1 cellular context compared by ENCODE assay signal in the genomic region with DNA sequence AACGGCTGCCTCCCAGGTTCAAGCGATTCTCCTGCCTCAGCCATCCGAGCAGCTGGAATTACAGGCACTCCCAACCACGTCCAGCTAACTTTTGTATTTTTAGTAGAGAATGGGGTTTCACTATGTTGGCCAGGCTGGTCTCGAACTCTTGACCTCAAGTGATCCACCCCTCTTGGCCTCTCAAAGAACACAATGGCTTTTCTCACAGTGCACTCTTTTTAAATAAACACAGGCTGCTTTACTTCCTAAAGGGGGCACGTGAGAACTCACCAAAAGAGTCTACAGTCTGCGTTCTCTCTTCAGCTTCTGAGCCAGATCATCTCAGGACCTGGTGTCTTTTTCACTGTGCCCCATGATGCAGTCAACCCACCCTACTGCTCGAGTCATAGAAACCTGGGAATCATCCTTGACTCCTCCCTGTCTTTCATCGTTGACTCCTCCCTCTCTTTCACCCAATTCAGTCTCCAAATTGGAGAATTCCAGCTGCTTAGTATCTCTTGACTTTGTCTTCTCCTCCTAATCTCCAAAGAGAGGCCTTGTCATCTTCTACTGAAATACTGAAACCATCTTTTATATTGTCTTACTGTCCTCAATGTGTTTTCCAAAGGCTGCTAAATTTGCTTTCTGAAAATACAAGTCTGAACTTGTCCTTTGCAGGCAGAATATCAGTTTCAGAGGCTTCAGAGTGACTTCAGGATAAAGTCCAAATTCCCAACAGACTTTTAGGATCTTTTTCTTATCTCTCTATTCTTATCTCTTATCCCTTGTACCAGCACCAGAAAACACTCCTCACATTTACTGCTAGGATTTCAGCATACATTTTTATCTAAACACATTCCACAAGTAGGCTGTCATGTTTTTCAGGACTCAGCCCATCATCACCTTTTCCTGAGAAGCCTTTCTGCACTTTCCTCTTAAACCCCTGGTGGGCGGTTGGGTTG.
A peak's percentile ranks its signal among the peaks of the same experiment; 100 is the strongest.
TF ChIP-seq lines count a peak whose summit lies in the region.

No MANE protein-coding gene starts in this region.

TF ChIP-seq in HepG2, 621 proteins besides CTCF, POLR2A, EP300 and RAD21 (continued from another document and continues in another):
- TF ChIP-seq, protein P1, sequence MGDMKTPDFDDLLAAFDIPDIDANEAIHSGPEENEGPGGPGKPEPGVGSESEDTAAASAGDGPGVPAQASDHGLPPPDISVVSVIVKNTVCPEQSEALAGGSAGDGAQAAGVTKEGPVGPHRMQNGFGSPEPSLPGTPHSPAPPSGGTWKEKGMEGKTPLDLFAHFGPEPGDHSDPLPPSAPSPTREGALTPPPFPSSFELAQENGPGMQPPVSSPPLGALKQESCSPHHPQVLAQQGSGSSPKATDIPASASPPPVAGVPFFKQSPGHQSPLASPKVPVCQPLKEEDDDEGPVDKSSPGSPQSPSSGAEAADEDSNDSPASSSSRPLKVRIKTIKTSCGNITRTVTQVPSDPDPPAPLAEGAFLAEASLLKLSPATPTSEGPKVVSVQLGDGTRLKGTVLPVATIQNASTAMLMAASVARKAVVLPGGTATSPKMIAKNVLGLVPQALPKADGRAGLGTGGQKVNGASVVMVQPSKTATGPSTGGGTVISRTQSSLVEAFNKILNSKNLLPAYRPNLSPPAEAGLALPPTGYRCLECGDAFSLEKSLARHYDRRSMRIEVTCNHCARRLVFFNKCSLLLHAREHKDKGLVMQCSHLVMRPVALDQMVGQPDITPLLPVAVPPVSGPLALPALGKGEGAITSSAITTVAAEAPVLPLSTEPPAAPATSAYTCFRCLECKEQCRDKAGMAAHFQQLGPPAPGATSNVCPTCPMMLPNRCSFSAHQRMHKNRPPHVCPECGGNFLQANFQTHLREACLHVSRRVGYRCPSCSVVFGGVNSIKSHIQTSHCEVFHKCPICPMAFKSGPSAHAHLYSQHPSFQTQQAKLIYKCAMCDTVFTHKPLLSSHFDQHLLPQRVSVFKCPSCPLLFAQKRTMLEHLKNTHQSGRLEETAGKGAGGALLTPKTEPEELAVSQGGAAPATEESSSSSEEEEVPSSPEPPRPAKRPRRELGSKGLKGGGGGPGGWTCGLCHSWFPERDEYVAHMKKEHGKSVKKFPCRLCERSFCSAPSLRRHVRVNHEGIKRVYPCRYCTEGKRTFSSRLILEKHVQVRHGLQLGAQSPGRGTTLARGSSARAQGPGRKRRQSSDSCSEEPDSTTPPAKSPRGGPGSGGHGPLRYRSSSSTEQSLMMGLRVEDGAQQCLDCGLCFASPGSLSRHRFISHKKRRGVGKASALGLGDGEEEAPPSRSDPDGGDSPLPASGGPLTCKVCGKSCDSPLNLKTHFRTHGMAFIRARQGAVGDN (CRISPR knock-in tag; IDR thresholded peaks at IDR 0.05): peak; percentile 25; the same call in 1 of the 2 replicates
- no peak for TF ChIP-seq CC2D1A (CRISPR knock-in tag; IDR thresholded peaks at IDR 0.05)
- no peak for TF ChIP-seq ZNF747 (CRISPR knock-in tag; IDR thresholded peaks at IDR 0.05; ENCODE audit: borderline replicate concordance)
- no peak for TF ChIP-seq NFYB (CRISPR knock-in tag; IDR thresholded peaks at IDR 0.05)
- no peak for TF ChIP-seq TBL1XR1 (IDR thresholded peaks at IDR 0.05; ENCODE audit: borderline replicate concordance, low read length, partially characterized antibody)
- TF ChIP-seq U2AF1 (optimal IDR thresholded peaks at IDR 0.05; ENCODE audit: low read depth, low read length): no peak
- TF ChIP-seq ARID2 (CRISPR knock-in tag; IDR thresholded peaks at IDR 0.05; ENCODE audit: borderline replicate concordance): no peak
- no peak for TF ChIP-seq CEBPG (CRISPR knock-in tag; IDR thresholded peaks at IDR 0.05)
- no peak for TF ChIP-seq ZKSCAN5 (CRISPR knock-in tag; IDR thresholded peaks at IDR 0.05)
- no peak for TF ChIP-seq ZNF225 (CRISPR knock-in tag; IDR thresholded peaks at IDR 0.05)
- no peak for TF ChIP-seq PHB2 (IDR thresholded peaks at IDR 0.05; ENCODE audit: partially characterized antibody)
- no peak for TF ChIP-seq ZNF484 (CRISPR knock-in tag; IDR thresholded peaks at IDR 0.05; ENCODE audit: borderline replicate concordance, low read depth)
- TF ChIP-seq ZUFSP (CRISPR knock-in tag; IDR thresholded peaks at IDR 0.05; ENCODE audit: borderline replicate concordance): no peak
- no peak for TF ChIP-seq SMAD1 (CRISPR knock-in tag; IDR thresholded peaks at IDR 0.05; ENCODE audit: borderline replicate concordance, low read depth)
- no peak for TF ChIP-seq ZEB1 (IDR thresholded peaks at IDR 0.05; ENCODE audit: insufficient replicate concordance, low read depth)
- TF ChIP-seq, protein P2, sequence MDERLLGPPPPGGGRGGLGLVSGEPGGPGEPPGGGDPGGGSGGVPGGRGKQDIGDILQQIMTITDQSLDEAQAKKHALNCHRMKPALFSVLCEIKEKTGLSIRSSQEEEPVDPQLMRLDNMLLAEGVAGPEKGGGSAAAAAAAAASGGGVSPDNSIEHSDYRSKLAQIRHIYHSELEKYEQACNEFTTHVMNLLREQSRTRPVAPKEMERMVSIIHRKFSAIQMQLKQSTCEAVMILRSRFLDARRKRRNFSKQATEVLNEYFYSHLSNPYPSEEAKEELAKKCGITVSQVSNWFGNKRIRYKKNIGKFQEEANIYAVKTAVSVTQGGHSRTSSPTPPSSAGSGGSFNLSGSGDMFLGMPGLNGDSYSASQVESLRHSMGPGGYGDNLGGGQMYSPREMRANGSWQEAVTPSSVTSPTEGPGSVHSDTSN (CRISPR knock-in tag; IDR thresholded peaks at IDR 0.05): no peak
- TF ChIP-seq, protein P3, sequence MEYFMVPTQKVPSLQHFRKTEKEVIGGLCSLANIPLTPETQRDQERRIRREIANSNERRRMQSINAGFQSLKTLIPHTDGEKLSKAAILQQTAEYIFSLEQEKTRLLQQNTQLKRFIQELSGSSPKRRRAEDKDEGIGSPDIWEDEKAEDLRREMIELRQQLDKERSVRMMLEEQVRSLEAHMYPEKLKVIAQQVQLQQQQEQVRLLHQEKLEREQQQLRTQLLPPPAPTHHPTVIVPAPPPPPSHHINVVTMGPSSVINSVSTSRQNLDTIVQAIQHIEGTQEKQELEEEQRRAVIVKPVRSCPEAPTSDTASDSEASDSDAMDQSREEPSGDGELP (IDR thresholded peaks at IDR 0.05; ENCODE audit: borderline replicate concordance, low read depth): no peak
- TF ChIP-seq, protein P4, sequence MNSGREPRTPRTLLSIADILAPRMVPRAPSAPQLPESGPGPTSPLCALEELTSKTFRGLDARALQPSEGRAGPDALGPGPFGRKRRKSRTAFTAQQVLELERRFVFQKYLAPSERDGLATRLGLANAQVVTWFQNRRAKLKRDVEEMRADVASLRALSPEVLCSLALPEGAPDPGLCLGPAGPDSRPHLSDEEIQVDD (CRISPR knock-in tag; IDR thresholded peaks at IDR 0.05; ENCODE audit: borderline replicate concordance): no peak
- no peak for TF ChIP-seq NR0B2 (CRISPR knock-in tag; IDR thresholded peaks at IDR 0.05)
- TF ChIP-seq, protein P5, sequence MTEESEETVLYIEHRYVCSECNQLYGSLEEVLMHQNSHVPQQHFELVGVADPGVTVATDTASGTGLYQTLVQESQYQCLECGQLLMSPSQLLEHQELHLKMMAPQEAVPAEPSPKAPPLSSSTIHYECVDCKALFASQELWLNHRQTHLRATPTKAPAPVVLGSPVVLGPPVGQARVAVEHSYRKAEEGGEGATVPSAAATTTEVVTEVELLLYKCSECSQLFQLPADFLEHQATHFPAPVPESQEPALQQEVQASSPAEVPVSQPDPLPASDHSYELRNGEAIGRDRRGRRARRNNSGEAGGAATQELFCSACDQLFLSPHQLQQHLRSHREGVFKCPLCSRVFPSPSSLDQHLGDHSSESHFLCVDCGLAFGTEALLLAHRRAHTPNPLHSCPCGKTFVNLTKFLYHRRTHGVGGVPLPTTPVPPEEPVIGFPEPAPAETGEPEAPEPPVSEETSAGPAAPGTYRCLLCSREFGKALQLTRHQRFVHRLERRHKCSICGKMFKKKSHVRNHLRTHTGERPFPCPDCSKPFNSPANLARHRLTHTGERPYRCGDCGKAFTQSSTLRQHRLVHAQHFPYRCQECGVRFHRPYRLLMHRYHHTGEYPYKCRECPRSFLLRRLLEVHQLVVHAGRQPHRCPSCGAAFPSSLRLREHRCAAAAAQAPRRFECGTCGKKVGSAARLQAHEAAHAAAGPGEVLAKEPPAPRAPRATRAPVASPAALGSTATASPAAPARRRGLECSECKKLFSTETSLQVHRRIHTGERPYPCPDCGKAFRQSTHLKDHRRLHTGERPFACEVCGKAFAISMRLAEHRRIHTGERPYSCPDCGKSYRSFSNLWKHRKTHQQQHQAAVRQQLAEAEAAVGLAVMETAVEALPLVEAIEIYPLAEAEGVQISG (CRISPR knock-in tag; IDR thresholded peaks at IDR 0.05): no peak
- TF ChIP-seq SALL1 (CRISPR knock-in tag; IDR thresholded peaks at IDR 0.05): 0 out of 2 replicates have a peak, but pooled peaks have one; percentile 29
- TF ChIP-seq, protein P6, sequence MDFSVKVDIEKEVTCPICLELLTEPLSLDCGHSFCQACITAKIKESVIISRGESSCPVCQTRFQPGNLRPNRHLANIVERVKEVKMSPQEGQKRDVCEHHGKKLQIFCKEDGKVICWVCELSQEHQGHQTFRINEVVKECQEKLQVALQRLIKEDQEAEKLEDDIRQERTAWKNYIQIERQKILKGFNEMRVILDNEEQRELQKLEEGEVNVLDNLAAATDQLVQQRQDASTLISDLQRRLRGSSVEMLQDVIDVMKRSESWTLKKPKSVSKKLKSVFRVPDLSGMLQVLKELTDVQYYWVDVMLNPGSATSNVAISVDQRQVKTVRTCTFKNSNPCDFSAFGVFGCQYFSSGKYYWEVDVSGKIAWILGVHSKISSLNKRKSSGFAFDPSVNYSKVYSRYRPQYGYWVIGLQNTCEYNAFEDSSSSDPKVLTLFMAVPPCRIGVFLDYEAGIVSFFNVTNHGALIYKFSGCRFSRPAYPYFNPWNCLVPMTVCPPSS (IDR thresholded peaks at IDR 0.05): no peak
- TF ChIP-seq SAFB2 (CRISPR knock-in tag; IDR thresholded peaks at IDR 0.05; ENCODE audit: borderline replicate concordance, low read depth): no peak
- TF ChIP-seq, protein P7, sequence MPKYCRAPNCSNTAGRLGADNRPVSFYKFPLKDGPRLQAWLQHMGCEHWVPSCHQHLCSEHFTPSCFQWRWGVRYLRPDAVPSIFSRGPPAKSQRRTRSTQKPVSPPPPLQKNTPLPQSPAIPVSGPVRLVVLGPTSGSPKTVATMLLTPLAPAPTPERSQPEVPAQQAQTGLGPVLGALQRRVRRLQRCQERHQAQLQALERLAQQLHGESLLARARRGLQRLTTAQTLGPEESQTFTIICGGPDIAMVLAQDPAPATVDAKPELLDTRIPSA (CRISPR knock-in tag; IDR thresholded peaks at IDR 0.05; ENCODE audit: borderline replicate concordance): no peak
- TF ChIP-seq ZNF768 (CRISPR knock-in tag; IDR thresholded peaks at IDR 0.05): no peak
- no peak for TF ChIP-seq PHF8 (CRISPR knock-in tag; IDR thresholded peaks at IDR 0.05)
- TF ChIP-seq, protein P8, sequence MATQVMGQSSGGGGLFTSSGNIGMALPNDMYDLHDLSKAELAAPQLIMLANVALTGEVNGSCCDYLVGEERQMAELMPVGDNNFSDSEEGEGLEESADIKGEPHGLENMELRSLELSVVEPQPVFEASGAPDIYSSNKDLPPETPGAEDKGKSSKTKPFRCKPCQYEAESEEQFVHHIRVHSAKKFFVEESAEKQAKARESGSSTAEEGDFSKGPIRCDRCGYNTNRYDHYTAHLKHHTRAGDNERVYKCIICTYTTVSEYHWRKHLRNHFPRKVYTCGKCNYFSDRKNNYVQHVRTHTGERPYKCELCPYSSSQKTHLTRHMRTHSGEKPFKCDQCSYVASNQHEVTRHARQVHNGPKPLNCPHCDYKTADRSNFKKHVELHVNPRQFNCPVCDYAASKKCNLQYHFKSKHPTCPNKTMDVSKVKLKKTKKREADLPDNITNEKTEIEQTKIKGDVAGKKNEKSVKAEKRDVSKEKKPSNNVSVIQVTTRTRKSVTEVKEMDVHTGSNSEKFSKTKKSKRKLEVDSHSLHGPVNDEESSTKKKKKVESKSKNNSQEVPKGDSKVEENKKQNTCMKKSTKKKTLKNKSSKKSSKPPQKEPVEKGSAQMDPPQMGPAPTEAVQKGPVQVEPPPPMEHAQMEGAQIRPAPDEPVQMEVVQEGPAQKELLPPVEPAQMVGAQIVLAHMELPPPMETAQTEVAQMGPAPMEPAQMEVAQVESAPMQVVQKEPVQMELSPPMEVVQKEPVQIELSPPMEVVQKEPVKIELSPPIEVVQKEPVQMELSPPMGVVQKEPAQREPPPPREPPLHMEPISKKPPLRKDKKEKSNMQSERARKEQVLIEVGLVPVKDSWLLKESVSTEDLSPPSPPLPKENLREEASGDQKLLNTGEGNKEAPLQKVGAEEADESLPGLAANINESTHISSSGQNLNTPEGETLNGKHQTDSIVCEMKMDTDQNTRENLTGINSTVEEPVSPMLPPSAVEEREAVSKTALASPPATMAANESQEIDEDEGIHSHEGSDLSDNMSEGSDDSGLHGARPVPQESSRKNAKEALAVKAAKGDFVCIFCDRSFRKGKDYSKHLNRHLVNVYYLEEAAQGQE (IDR thresholded peaks at IDR 0.05; ENCODE audit: borderline replicate concordance in 1 of 2, low read depth in 1 of 2, low read length in 2 of 2): no peak
- no peak for TF ChIP-seq THAP7 (CRISPR knock-in tag; IDR thresholded peaks at IDR 0.05)
- TF ChIP-seq ZNF234 (CRISPR knock-in tag; conservative IDR thresholded peaks at IDR 0.05): no peak
- TF ChIP-seq SNRNP70 (IDR thresholded peaks at IDR 0.05; ENCODE audit: low read depth, low read length): no peak
